8 cellular contexts compared by ENCODE assay signal in the genomic region with DNA sequence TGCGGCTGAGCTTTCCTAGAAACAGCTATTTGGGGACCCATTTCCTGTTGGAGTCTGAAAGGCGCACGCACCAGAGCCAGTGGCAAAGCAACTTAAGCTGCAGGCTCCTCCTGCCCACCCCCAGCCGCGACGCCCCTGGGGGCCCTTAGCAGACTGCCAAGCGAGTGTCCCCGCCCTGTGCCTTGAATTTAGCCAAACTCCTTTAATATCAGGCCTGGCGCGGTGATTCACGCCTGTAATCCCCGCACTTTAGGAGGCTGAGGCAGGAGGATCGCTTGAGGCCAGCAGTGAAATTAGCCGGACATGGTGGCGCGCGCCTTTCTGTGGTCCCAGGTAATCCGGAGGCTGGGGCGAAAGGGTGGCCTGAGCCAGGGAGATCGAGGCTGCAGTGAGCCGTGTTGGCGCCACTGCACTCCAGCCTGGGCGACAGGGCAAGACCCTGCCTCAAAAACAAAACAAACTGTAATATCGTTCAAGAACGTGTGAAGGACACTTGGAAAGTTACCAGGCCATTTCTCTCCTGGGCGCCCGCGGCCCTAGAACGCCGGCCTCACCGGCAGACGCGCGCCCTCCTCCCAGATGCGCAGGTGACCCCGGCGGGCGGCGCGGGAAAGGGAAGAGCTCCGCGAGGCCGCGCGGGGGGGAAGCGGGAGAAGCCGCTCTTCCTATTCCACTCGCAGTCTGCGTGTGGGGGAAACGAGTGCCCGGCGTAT. TPM values are rescaled to one million over a fixed set of nuclear protein-coding genes. Genes with fewer than 3 reads are reported as not detected.
DNase-seq lines count a peak whose midpoint lies in the region; ATAC-seq and TF ChIP-seq lines count a peak whose summit lies in the region.

No MANE protein-coding gene starts in this region.

- ATAC-seq in GM18867 (IDR thresholded peaks at IDR 0.05; ENCODE audit: unreplicated experiment) (peak; percentile 11), GM19397 (IDR thresholded peaks at IDR 0.05; ENCODE audit: unreplicated experiment) (no peak), HG02588 (IDR thresholded peaks at IDR 0.05; ENCODE audit: unreplicated experiment) (no peak)

- H3K4me3 Mint-ChIP-seq in type B pancreatic cell, result peak overlapping the region; percentile 90

- DNase-seq in cerebellar cortex (ENCODE audit: low spot score) (peak; percentile 69), lung microvascular endothelial cell (ENCODE audit: low read depth in 2 of 2) (peak; percentile 57 to 58), type B pancreatic cell (ENCODE audit: extremely low spot score, unreplicated experiment) (no peak), LoVo (ENCODE audit: low spot score) (no peak)

- no peaks in the 10 kb centered on the region for H3K9me3 ChIP-seq in OCI-LY1 (ENCODE audit: low read length)

- H3K27me3 Mint-ChIP-seq in type B pancreatic cell, result peaks cover 32% of the 10 kb centered on the region

- no peak overlapping the region for H3K27ac ChIP-seq in OCI-LY1 (ENCODE audit: low read depth, low read length, poor library complexity, severe bottlenecking)

- no peak overlapping the region for H3K27ac Mint-ChIP-seq in type B pancreatic cell

- TF ChIP-seq CTCF in OCI-LY1 (IDR thresholded peaks at IDR 0.05; ENCODE audit: low read length), result no peak
- no peak for TF ChIP-seq CTCF in type B pancreatic cell (conservative IDR thresholded peaks at IDR 0.05)

- no peaks in the 10 kb centered on the region for H3F3A ChIP-seq in OCI-LY1 (ENCODE audit: insufficient read depth, low read length)

- no peaks in the 10 kb centered on the region for H3K79me2 ChIP-seq in OCI-LY1 (ENCODE audit: insufficient read depth, low read length)

- no peaks in the 10 kb centered on the region for H4K20me1 ChIP-seq in OCI-LY1 (ENCODE audit: insufficient read depth, low read length)

- no peaks in the 10 kb centered on the region for H3K9me2 ChIP-seq in OCI-LY1 (ENCODE audit: low read depth, low read length)

- no peaks in the 10 kb centered on the region for H3K9me3 Mint-ChIP-seq in type B pancreatic cell

- H3K4me1 ChIP-seq in OCI-LY1 (ENCODE audit: insufficient read depth, low read length, severe bottlenecking), result no peaks in the 10 kb centered on the region

- peak overlapping the region; percentile 75 for H3K4me2 ChIP-seq in OCI-LY1 (ENCODE audit: low read length)

- H3K27me3 ChIP-seq in OCI-LY1 (ENCODE audit: insufficient read depth, low read length), result no peaks in the 10 kb centered on the region

- H3K36me3 Mint-ChIP-seq in type B pancreatic cell, result no peaks in the 10 kb centered on the region

- H3K36me3 ChIP-seq in OCI-LY1 (ENCODE audit: insufficient read depth, low read length), result no peaks in the 10 kb centered on the region

- no peaks in the 10 kb centered on the region for H3K4me1 Mint-ChIP-seq in type B pancreatic cell (ENCODE audit: unreplicated experiment)

- H2AFZ ChIP-seq in OCI-LY1 (ENCODE audit: low read length), result no peak overlapping the region

- H3K9ac ChIP-seq in OCI-LY1 (ENCODE audit: low read length), result no peak overlapping the region

- H3K4me3 ChIP-seq in OCI-LY1 (ENCODE audit: low read depth, low read length, poor library complexity, severe bottlenecking), result peak overlapping the region; percentile 56

RNA-seq across cellular contexts. Expression of a gene that starts 1.0 kb away (rescaled TPM):
- 59.3 and 81.7 TPM in 2 replicates for total RNA-seq in lung microvascular endothelial cell
- 8.5 and 20.1 TPM in 2 replicates for total RNA-seq in type B pancreatic cell (ENCODE audit: low replicate concordance)

Comparison
In these comparisons a context has a peak if more than half of its experiments do, and no peak if none do; other contexts are left out.
1. DNase-seq: peak in cerebellar cortex (single experiment) and lung microvascular endothelial cell (2 of 2); none in type B pancreatic cell (single experiment) and LoVo (single experiment).